In genomic region chr18:34738173-34738894, GRCh38 we compare ENCODE assay signal across 11 cellular contexts. TPM values are rescaled to one million over a fixed set of nuclear protein-coding genes. Genes with fewer than 3 reads are reported as not detected.
DNase-seq lines count a peak whose midpoint lies in the region; ATAC-seq and TF ChIP-seq lines count a peak whose summit lies in the region.
"Had no signal": no experiment of that assay in that cellular context is flagged by ENCODE, and none has a peak within 500 bp of the region (broad histone marks: within the 10 kb centered on the region; RNA-seq: fewer than 3 reads in every experiment).

No MANE protein-coding gene starts in this region.

- H3K36me3 ChIP-seq in left lung: no peaks in the 10 kb centered on the region
- H3K36me3 ChIP-seq: prostate gland had no signal

- H3K9me3 ChIP-seq in left lung: no peaks in the 10 kb centered on the region
- H3K9me3 ChIP-seq: BLaER1 treated with 17β-estradiol and CSF1 and Interleukin-3, amounts not matched to agents 10 nM and 100 nM; prostate gland had no signal

- peak overlapping the region in 1 of 59 donors; percentile 2 for H3K4me3 ChIP-seq in dorsolateral prefrontal cortex
- no peak overlapping the region for H3K4me3 ChIP-seq in left lung
- H3K4me3 ChIP-seq: BLaER1 treated with 17β-estradiol and CSF1 and Interleukin-3, amounts not matched to agents 10 nM and 100 nM; prostate gland had no signal

- peak overlapping the region; percentile 30; the same call in 1 of the 2 replicates for H3K27ac ChIP-seq in C4-2B
- peak overlapping the region in 33 of 59 donors; percentile 3 to 86 (median 43) for H3K27ac ChIP-seq in dorsolateral prefrontal cortex
- H3K27ac ChIP-seq in left lung: no peak overlapping the region
- H3K27ac ChIP-seq: BLaER1 treated with 17β-estradiol and CSF1 and Interleukin-3, amounts not matched to agents 10 nM and 100 nM had no signal

- intact Hi-C loops in dorsolateral prefrontal cortex (cut with DNase I): no loop called here
- intact Hi-C loops in left lung (cut with DNase I): no loop called here

- H3K27me3 ChIP-seq in dorsolateral prefrontal cortex (no peaks in the 10 kb centered on the region), left lung (no peaks in the 10 kb centered on the region)
- H3K27me3 ChIP-seq: BLaER1 treated with 17β-estradiol and CSF1 and Interleukin-3, amounts not matched to agents 10 nM and 100 nM had no signal

- H3K4me1 ChIP-seq in left lung: no peaks in the 10 kb centered on the region
- H3K4me1 ChIP-seq: BLaER1 treated with 17β-estradiol and CSF1 and Interleukin-3, amounts not matched to agents 10 nM and 100 nM; prostate gland had no signal

- DNase-seq in NCI-H146 (lab: John Stamatoyannopoulos, UW) (peak; percentile 40), dorsolateral prefrontal cortex (no peak), left lung (no peak), hippocampal formation (lab: John Stamatoyannopoulos, UW) (no peak), ureter (ENCODE audit: low spot score) (no peak)
- DNase-seq: NCI-H1694 treated with DMSO at 0.1 percent for 48 hours had no signal

- ATAC-seq in left lung (peak; percentile 71), GM19397 (IDR thresholded peaks at IDR 0.05; ENCODE audit: unreplicated experiment) (no peak), GM21515 (IDR thresholded peaks at IDR 0.05; ENCODE audit: unreplicated experiment) (no peak)

- TF ChIP-seq CTCF in C4-2B (conservative IDR thresholded peaks at IDR 0.05) (no peak), dorsolateral prefrontal cortex (IDR thresholded peaks at IDR 0.05 in 54 of 56, conservative IDR thresholded peaks at IDR 0.05 in 2 of 56; ENCODE audit: low read depth in 1 of 56, partially characterized antibody in 56 of 56) (no peak), left lung (IDR thresholded peaks at IDR 0.05) (no peak)

RNA-seq across cellular contexts. Expression of gene DTNA, which starts 28.2 kb away (rescaled TPM):
- total RNA-seq in dorsolateral prefrontal cortex (100 to 1,000 TPM; 265 to 923 (median 401) TPM), left lung (10 to 100 TPM; 12.0 to 12.7 TPM), ureter (55.7 TPM)

Comparison
In these comparisons a context has a peak if more than half of its experiments do, and no peak if none do; other contexts are left out.
1. H3K27ac ChIP-seq: peak in C4-2B (single experiment) and dorsolateral prefrontal cortex (33 of 59); none in left lung (0 of 2).